Comparison of ENCODE assay signal across 19 cellular contexts in the genomic region with DNA sequence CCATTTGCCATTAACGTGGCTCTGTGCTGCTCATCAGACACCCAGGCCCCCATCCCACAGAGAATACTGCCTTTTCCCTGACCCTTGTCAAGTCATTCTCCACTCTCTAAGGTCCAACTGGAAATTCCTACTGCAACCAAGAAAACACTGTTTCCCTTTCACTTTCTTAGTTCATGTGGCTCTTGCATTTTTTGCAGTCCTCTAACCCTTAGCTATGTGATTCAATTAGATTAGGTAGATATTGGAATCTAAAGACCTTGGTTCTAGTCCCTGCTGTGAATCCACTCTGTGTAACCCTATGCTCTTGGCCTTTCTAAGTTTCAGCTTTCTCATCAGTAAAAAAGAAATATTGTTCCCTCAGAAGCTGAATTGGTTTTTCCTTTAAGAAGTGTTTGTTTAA.
A peak's percentile ranks its signal among the peaks of the same experiment; 100 is the strongest.
DNase-seq lines count a peak whose midpoint lies in the region; ATAC-seq, FAIRE-seq and TF ChIP-seq lines count a peak whose summit lies in the region.
"Had no signal": no experiment of that assay in that cellular context is flagged by ENCODE, and none has a peak within 500 bp of the region (broad histone marks: within the 10 kb centered on the region; RNA-seq: fewer than 3 reads in every experiment).

No MANE protein-coding gene starts in this region.

- H2BK12ac ChIP-seq in H1 (ENCODE audit: low read depth, low read length) = no peak overlapping the region

- 89% methylated on average over 1 of the region's 1 CpG; no CpG with 5 or more reads in 1 of the 2 experiments for WGBS in H1 (ENCODE audit: extremely low coverage in 1 of 2, insufficient coverage in 1 of 2, insufficient read length in 1 of 2, insufficient replicate concordance in 2 of 2, low coverage in 1 of 2, low lambda C conversion rate in 2 of 2, missing lambda C conversion rate in 1 of 2), 2 experiments

- no peaks in the 10 kb centered on the region for H3K79me1 ChIP-seq in H1 (ENCODE audit: low read depth, low read length)

- no peak for TF ChIP-seq EP300 in H1 (IDR thresholded peaks at IDR 0.05; ENCODE audit: borderline replicate concordance in 1 of 2, low read depth in 2 of 2, low read length in 2 of 2)

- H3K4ac ChIP-seq in H1 (replicated peaks; ENCODE audit: insufficient read length, low read depth, low read length) = no peak overlapping the region

- no peak overlapping the region for H4K91ac ChIP-seq in H1 (replicated peaks; ENCODE audit: insufficient read length, low read length)

- H3K9me3 Mint-ChIP-seq in nephron = no peaks in the 10 kb centered on the region
- H3K9me3 Mint-ChIP-seq in nephron progenitor cell = no peaks in the 10 kb centered on the region
- no peaks in the 10 kb centered on the region for H3K9me3 Mint-ChIP-seq in CD8-positive, alpha-beta T cell

- TF ChIP-seq POLR2A in H1 (IDR thresholded peaks at IDR 0.05; ENCODE audit: control extremely low read depth in 1 of 2, low read depth in 2 of 2, low read length in 2 of 2) = no peak

- H3K4me3 ChIP-seq in H1 (ENCODE audit: extremely low read depth in 1 of 4, insufficient read depth in 2 of 4, low read depth in 3 of 4, low read length in 4 of 4) = no peak overlapping the region
- no peak overlapping the region for H3K4me3 ChIP-seq in CD8-positive, alpha-beta T cell (ENCODE audit: low read depth, low read length)
- H3K4me3 ChIP-seq: BLaER1, GM23338, MG63 had no signal

- FAIRE-seq in H1 (lab: Jason Lieb, UNC) = no peak
- FAIRE-seq: GM12892 had no signal

- no peak for TF ChIP-seq CTCF in H1 (IDR thresholded peaks at IDR 0.05; ENCODE audit: control extremely low read depth in 1 of 3, insufficient read depth in 1 of 3, low read depth in 1 of 3, low read length in 3 of 3)
- TF ChIP-seq CTCF in nephron (IDR thresholded peaks at IDR 0.05; ENCODE audit: unreplicated experiment in 3 of 3) = no peak
- no peak for TF ChIP-seq CTCF in nephron progenitor cell (IDR thresholded peaks at IDR 0.05)
- no peak for TF ChIP-seq CTCF in CD8-positive, alpha-beta T cell (IDR thresholded peaks at IDR 0.05)

- H3K27ac Mint-ChIP-seq in nephron = peak overlapping the region; percentile 33 to 74 (median 73)
- no peak overlapping the region for H3K27ac Mint-ChIP-seq in nephron progenitor cell
- no peak overlapping the region for H3K27ac Mint-ChIP-seq in CD8-positive, alpha-beta T cell
- H3K27ac Mint-ChIP-seq: GM23338 had no signal

- H3K9me3 ChIP-seq in H1 (ENCODE audit: insufficient read depth in 2 of 2, low read depth in 1 of 2, low read length in 1 of 2) = no peaks in the 10 kb centered on the region
- H3K9me3 ChIP-seq in CD8-positive, alpha-beta T cell (ENCODE audit: low read length) = no peaks in the 10 kb centered on the region

- H4K20me1 ChIP-seq in H1 (replicated peaks in 1 of 2; ENCODE audit: control insufficient read depth in 1 of 2, insufficient read depth in 2 of 2, low read length in 2 of 2) = no peaks in the 10 kb centered on the region
- H4K20me1 ChIP-seq: BLaER1 had no signal

- no peak overlapping the region for H4K8ac ChIP-seq in H1 (ENCODE audit: extremely low read depth, insufficient read depth, low read length)

- H2AFZ ChIP-seq in H1 (ENCODE audit: low read length) = no peak overlapping the region
- H2AFZ ChIP-seq: GM23338 had no signal

- 0 out of 3 replicates have a peak, but pooled peaks have one; percentile 4 for ATAC-seq in SK-N-SH treated with all-trans-retinoic acid at 6 μM for 48 hours
- no peak for ATAC-seq in CD8-positive, alpha-beta T cell
- ATAC-seq: GM23338, PC-3 had no signal

- H3K14ac ChIP-seq in H1 (ENCODE audit: insufficient read length) = no peak overlapping the region

- no peak overlapping the region for H2BK120ac ChIP-seq in H1 (replicated peaks; ENCODE audit: low read depth, low read length)

- H4K5ac ChIP-seq in H1 (ENCODE audit: insufficient read length, low read depth, low read length) = no peak overlapping the region

- CTCF ChIA-PET in H1 (lab: Charles Lee; ENCODE audit: partially characterized antibody) = interaction anchor here (0.5 to 1.7 kb wide), 3 partner anchors 41 to 1239 kb away, joined by 3 to 4 read pairs (median 3); no protein-coding TSS in a partner anchor
- CTCF ChIA-PET in CD8-positive, alpha-beta T cell (lab: Charles Lee) = no interaction called here

- H3K27me3 Mint-ChIP-seq in nephron (ENCODE audit: low read depth) (no peaks in the 10 kb centered on the region), nephron progenitor cell (ENCODE audit: low read depth, poor library complexity) (peaks cover 3% of the 10 kb centered on the region)
- peaks cover 3% of the 10 kb centered on the region for H3K27me3 Mint-ChIP-seq in CD8-positive, alpha-beta T cell (ENCODE audit: low read depth)

- no peak overlapping the region for H3K56ac ChIP-seq in H1 (replicated peaks; ENCODE audit: insufficient read length, low read depth, low read length)

- H3K79me2 ChIP-seq in H1 (ENCODE audit: control insufficient read depth in 1 of 2, insufficient read depth in 2 of 2, low read length in 2 of 2) = no peaks in the 10 kb centered on the region

- H3K9ac ChIP-seq in H1 (replicated peaks in 1 of 4; ENCODE audit: extremely low read depth in 1 of 4, low read depth in 3 of 4, low read length in 3 of 4) = no peak overlapping the region
- H3K9ac ChIP-seq: BLaER1, KMS-11 had no signal

- H2BK20ac ChIP-seq in H1 (ENCODE audit: low read length) = no peak overlapping the region

- no peak overlapping the region for H2AK5ac ChIP-seq in H1 (ENCODE audit: low read depth, low read length)

- POLR2A ChIA-PET in H1 (lab: Charles Lee; ENCODE audit: partially characterized antibody) = interaction anchor here (0.7 to 0.9 kb wide), 2 partner anchors 19 to 355 kb away, joined by 3 read pairs; no protein-coding TSS in a partner anchor
- POLR2A ChIA-PET in CD8-positive, alpha-beta T cell (lab: Charles Lee) = no interaction called here

- H3K4me2 ChIP-seq in H1 (ENCODE audit: insufficient read depth in 1 of 2, low read depth in 2 of 2, low read length in 2 of 2) = no peak overlapping the region
- H3K4me2 ChIP-seq: BLaER1, GM23338, KMS-11 had no signal

- H2BK15ac ChIP-seq in H1 (ENCODE audit: low read length) = 0 out of 2 replicates have a peak overlapping the region, but pooled peaks have one; percentile 47

- 0 out of 7 replicates have a peak, but pooled peaks cover 0 to 2% (median 0%) of the 10 kb centered on the region in 4 experiments for H3K4me1 ChIP-seq in H1 (replicated peaks in 1 of 4; ENCODE audit: control insufficient read depth in 3 of 4, insufficient read depth in 4 of 4, low read length in 3 of 4)
- no peaks in the 10 kb centered on the region for H3K4me1 ChIP-seq in CD8-positive, alpha-beta T cell (ENCODE audit: insufficient read depth, low read length)

- no peak overlapping the region for H3K27ac ChIP-seq in H1 (ENCODE audit: low read depth, low read length)
- no peak overlapping the region for H3K27ac ChIP-seq in CD8-positive, alpha-beta T cell (ENCODE audit: low read depth, low read length)
- H3K27ac ChIP-seq: BLaER1, KMS-11 had no signal

- H3K36me3 Mint-ChIP-seq in nephron (ENCODE audit: low read depth) = no peaks in the 10 kb centered on the region
- H3K36me3 Mint-ChIP-seq in nephron progenitor cell (ENCODE audit: low read depth) = no peaks in the 10 kb centered on the region
- no peaks in the 10 kb centered on the region for H3K36me3 Mint-ChIP-seq in CD8-positive, alpha-beta T cell

- H2BK5ac ChIP-seq in H1 (ENCODE audit: low read depth, low read length) = no peak overlapping the region

- H3K23ac ChIP-seq in H1 (ENCODE audit: insufficient read length) = no peak overlapping the region

- H3K27me3 ChIP-seq in H1 (replicated peaks in 1 of 4; ENCODE audit: control insufficient read depth in 3 of 4, extremely low read depth in 1 of 4, insufficient read depth in 3 of 4, low read length in 3 of 4) = no peaks in the 10 kb centered on the region
- H3K27me3 ChIP-seq in CD8-positive, alpha-beta T cell (ENCODE audit: insufficient read depth, low read length) = no peaks in the 10 kb centered on the region
- H3K27me3 ChIP-seq: BLaER1, MG63 had no signal

- H3K23me2 ChIP-seq in H1 (ENCODE audit: low read depth, low read length) = no peaks in the 10 kb centered on the region

- DNase-seq in H1 (ENCODE audit: low read depth in 1 of 2, low spot score in 2 of 2) (no peak), GF-D8 (lab: John Stamatoyannopoulos, UW) (no peak), nephron progenitor cell (no peak), 8988T (no peak)
- no peak for DNase-seq in CD8-positive, alpha-beta T cell
- DNase-seq: DMS 273 treated with DMSO at 0.1 percent for 48 hours, EL, MG63, NCI-H1092 treated with DMSO at 0.1 percent for 48 hours, NCI-H187, NCI-H446 treated with DMSO at 0.1 percent for 48 hours, NCI-H748 treated with DMSO at 0.1 percent for 48 hours, PC-3 had no signal

- TF ChIP-seq RAD21 in H1 (IDR thresholded peaks at IDR 0.05 in 1 of 2, conservative IDR thresholded peaks at IDR 0.05 in 1 of 2; ENCODE audit: low read depth in 2 of 2, low read length in 2 of 2) = no peak

- intact Hi-C loops in CD8-positive, alpha-beta T cell (cut with DNase I, micrococcal nuclease) = no loop called here

- no peaks in the 10 kb centered on the region for H3K36me3 ChIP-seq in H1 (ENCODE audit: control insufficient read depth in 2 of 4, insufficient read depth in 4 of 4, low read length in 3 of 4)
- no peaks in the 10 kb centered on the region for H3K36me3 ChIP-seq in CD8-positive, alpha-beta T cell (ENCODE audit: insufficient read depth, low read length)
- H3K36me3 ChIP-seq: BLaER1, MG63 had no signal

- peaks cover 60% of the 10 kb centered on the region for H3K4me1 Mint-ChIP-seq in nephron
- peaks cover 42% of the 10 kb centered on the region for H3K4me1 Mint-ChIP-seq in nephron progenitor cell
- H3K4me1 Mint-ChIP-seq in CD8-positive, alpha-beta T cell (ENCODE audit: low read depth) = peaks cover 8% of the 10 kb centered on the region

- no peak overlapping the region for H3K4me3 Mint-ChIP-seq in nephron
- no peak overlapping the region for H3K4me3 Mint-ChIP-seq in nephron progenitor cell
- H3K4me3 Mint-ChIP-seq in CD8-positive, alpha-beta T cell = no peak overlapping the region
- H3K4me3 Mint-ChIP-seq: GM23338 had no signal

- no peak overlapping the region for H3K18ac ChIP-seq in H1 (ENCODE audit: extremely low read depth, low read length)

TF ChIP-seq in H1, 55 proteins besides CTCF, POLR2A, EP300 and RAD21 (continues in another document):
- TF ChIP-seq NRF1 (IDR thresholded peaks at IDR 0.05; ENCODE audit: low read depth, low read length) (no peak), SP1 (IDR thresholded peaks at IDR 0.05; ENCODE audit: low read depth, low read length) (no peak), KDM5A (IDR thresholded peaks at IDR 0.05; ENCODE audit: low read length) (no peak), PHF8 (conservative IDR thresholded peaks at IDR 0.05; ENCODE audit: low read depth, low read length) (no peak), CREB1 (IDR thresholded peaks at IDR 0.05) (no peak), SIX5 (IDR thresholded peaks at IDR 0.05; ENCODE audit: low read depth, low read length) (no peak), CEBPB (IDR thresholded peaks at IDR 0.05; ENCODE audit: low read depth, low read length) (no peak), TBP (IDR thresholded peaks at IDR 0.05; ENCODE audit: low read depth, low read length) (no peak)
- TF ChIP-seq, protein P1, sequence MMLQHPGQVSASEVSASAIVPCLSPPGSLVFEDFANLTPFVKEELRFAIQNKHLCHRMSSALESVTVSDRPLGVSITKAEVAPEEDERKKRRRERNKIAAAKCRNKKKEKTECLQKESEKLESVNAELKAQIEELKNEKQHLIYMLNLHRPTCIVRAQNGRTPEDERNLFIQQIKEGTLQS (IDR thresholded peaks at IDR 0.05; ENCODE audit: insufficient read depth, low read depth, low read length) = no peak

Comparison
In these comparisons a context has a peak if more than half of its experiments do, and no peak if none do; other contexts are left out.
1. H3K27ac Mint-ChIP-seq: peak in nephron (3 of 3); none in nephron progenitor cell (single experiment) and CD8-positive, alpha-beta T cell (single experiment).